In genomic region chr6:80223743-80224212, GRCh38 we compare ENCODE assay signal across 1 cellular context.
TF ChIP-seq lines count a peak whose summit lies in the region.

No MANE protein-coding gene starts in this region.

TF ChIP-seq in GM23338, 12 proteins besides CTCF, POLR2A, EP300 and RAD21 (continued from another document):
- TF ChIP-seq ZNF462 (CRISPR knock-in tag; IDR thresholded peaks at IDR 0.05): no peak
- TF ChIP-seq REST (IDR thresholded peaks at IDR 0.05; ENCODE audit: unreplicated experiment): no peak
- TF ChIP-seq ZNF331 (CRISPR knock-in tag; IDR thresholded peaks at IDR 0.05; ENCODE audit: low read depth): no peak
- TF ChIP-seq NANOG (IDR thresholded peaks at IDR 0.05; ENCODE audit: borderline replicate concordance): no peak
- no peak for TF ChIP-seq JUNB (IDR thresholded peaks at IDR 0.05; ENCODE audit: unreplicated experiment)
- TF ChIP-seq ETS1 (IDR thresholded peaks at IDR 0.05): no peak
- TF ChIP-seq STAT1 (IDR thresholded peaks at IDR 0.05; ENCODE audit: unreplicated experiment): no peak
